In genomic region chr11:96037267-96037990, GRCh38 we compare ENCODE assay signal across 12 cellular contexts.
DNase-seq lines count a peak whose midpoint lies in the region; ATAC-seq, FAIRE-seq and TF ChIP-seq lines count a peak whose summit lies in the region.
"Had no signal": no experiment of that assay in that cellular context is flagged by ENCODE, and none has a peak within 500 bp of the region (broad histone marks: within the 10 kb centered on the region; RNA-seq: fewer than 3 reads in every experiment).

No MANE protein-coding gene starts in this region.

- no peak overlapping the region for H3K4me3 ChIP-seq in CD4-positive, alpha-beta memory T cell (ENCODE audit: low read length in 2 of 2)
- H3K4me3 ChIP-seq in astrocyte of the spinal cord (ENCODE audit: low read depth, low read length), result no peak overlapping the region
- H3K4me3 ChIP-seq: adrenal gland, ovary had no signal

- peaks cover 14 to 48% (median 26%) of the 10 kb centered on the region in 4 donors for H3K4me1 Mint-ChIP-seq in CD4-positive, alpha-beta memory T cell

- DNase-seq in CD4-positive, alpha-beta memory T cell, result no peak
- DNase-seq in HPDE6-E6E7 (ENCODE audit: extremely low spot score) (peak; percentile 42), astrocyte of the spinal cord (ENCODE audit: low read depth, low spot score) (peak; percentile 60), medulla oblongata (ENCODE audit: extremely low spot score) (peak; percentile 68), D721Med (ENCODE audit: insufficient read length, low spot score) (no peak), RPMI8226 (no peak)
- DNase-seq: activated CD4-positive, alpha-beta T cell treated with anti-CD3 and anti-CD28 coated beads for 36 hours; adrenal gland; ovary had no signal

- H3K4me3 Mint-ChIP-seq in CD4-positive, alpha-beta memory T cell, result no peak overlapping the region
- H3K4me3 Mint-ChIP-seq: activated CD4-positive, alpha-beta T cell treated with anti-CD3 and anti-CD28 coated beads for 36 hours had no signal

- H3K27ac Mint-ChIP-seq in CD4-positive, alpha-beta memory T cell, result peak overlapping the region in 4 of 7 donors; percentile 15 to 76 (median 27)
- H3K27ac Mint-ChIP-seq: activated CD4-positive, alpha-beta T cell treated with anti-CD3 and anti-CD28 coated beads for 36 hours had no signal

- POLR2A ChIA-PET in CD4-positive, alpha-beta memory T cell (lab: Charles Lee; ENCODE audit: partially characterized antibody), result no interaction called here

- CTCF ChIA-PET in CD4-positive, alpha-beta memory T cell (lab: Charles Lee; ENCODE audit: partially characterized antibody), result interaction anchor here (1.1 to 1.2 kb wide), 3 partner anchors 9 to 20 kb away, joined by 3 read pairs; no protein-coding TSS in a partner anchor

- H3K36me3 ChIP-seq in CD4-positive, alpha-beta memory T cell (ENCODE audit: insufficient read depth, low read length), result no peaks in the 10 kb centered on the region
- H3K36me3 ChIP-seq: adrenal gland, ovary had no signal

- no peaks in the 10 kb centered on the region for H3K9me3 Mint-ChIP-seq in CD4-positive, alpha-beta memory T cell

- H3K27me3 Mint-ChIP-seq in CD4-positive, alpha-beta memory T cell, result no peaks in the 10 kb centered on the region
- H3K27me3 Mint-ChIP-seq: activated CD4-positive, alpha-beta T cell treated with anti-CD3 and anti-CD28 coated beads for 36 hours had no signal

- in situ Hi-C loops in astrocyte of the spinal cord (cut with HindIII; ENCODE audit: low sequenced_read_pairs), result no loop called here

- no peaks in the 10 kb centered on the region for H3K4me1 ChIP-seq in CD4-positive, alpha-beta memory T cell (ENCODE audit: insufficient read depth, low read length)
- H3K4me1 ChIP-seq: adrenal gland had no signal

- no peaks in the 10 kb centered on the region for H3K27me3 ChIP-seq in CD4-positive, alpha-beta memory T cell (ENCODE audit: insufficient read depth, low read length)
- H3K27me3 ChIP-seq: adrenal gland, ovary had no signal

- H3K9me3 ChIP-seq in CD4-positive, alpha-beta memory T cell (ENCODE audit: control insufficient read depth in 1 of 2, low read length in 2 of 2), result no peaks in the 10 kb centered on the region
- H3K9me3 ChIP-seq: adrenal gland, ovary had no signal

- H3K27ac ChIP-seq in CD4-positive, alpha-beta memory T cell (ENCODE audit: low read depth, low read length), result no peak overlapping the region
- H3K27ac ChIP-seq: adrenal gland, HL-60, ovary had no signal

- ATAC-seq in HG03442 (IDR thresholded peaks at IDR 0.05; ENCODE audit: unreplicated experiment) (no peak), GM19467 (IDR thresholded peaks at IDR 0.05; ENCODE audit: unreplicated experiment) (no peak)
- ATAC-seq: activated CD4-positive, alpha-beta T cell treated with anti-CD3 and anti-CD28 coated beads for 36 hours had no signal

- no peak for FAIRE-seq in D721Med (lab: Jason Lieb, UNC)

- intact Hi-C loops in CD4-positive, alpha-beta memory T cell (cut with micrococcal nuclease), result no loop called here

- H3K36me3 Mint-ChIP-seq in CD4-positive, alpha-beta memory T cell, result peaks cover 21 to 22% of the 10 kb centered on the region in 2 donors

- TF ChIP-seq CTCF in astrocyte of the spinal cord (IDR thresholded peaks at IDR 0.05; ENCODE audit: low read depth, low read length) (no peak), D721Med (IDR thresholded peaks at IDR 0.05; ENCODE audit: insufficient read depth, missing control alignments) (no peak)

Comparison
In these comparisons a context has a peak if more than half of its experiments do, and no peak if none do; other contexts are left out.
1. DNase-seq: peak in HPDE6-E6E7 (single experiment), astrocyte of the spinal cord (single experiment) and medulla oblongata (single experiment); none in CD4-positive, alpha-beta memory T cell (0 of 5), D721Med (single experiment) and RPMI8226 (single experiment).